In genomic region chr10:132653721-132654120, GRCh38 we compare ENCODE assay signal across 19 cellular contexts.
DNase-seq lines count a peak whose midpoint lies in the region; ATAC-seq and TF ChIP-seq lines count a peak whose summit lies in the region.
"Had no signal": no experiment of that assay in that cellular context is flagged by ENCODE, and none has a peak within 500 bp of the region (broad histone marks: within the 10 kb centered on the region; RNA-seq: fewer than 3 reads in every experiment).

No MANE protein-coding gene starts in this region.

- H3K4me1 Mint-ChIP-seq in MCF 10A (ENCODE audit: insufficient read depth, unreplicated experiment) = no peaks in the 10 kb centered on the region

- peaks cover 7% of the 10 kb centered on the region for H3K36me3 Mint-ChIP-seq in MCF 10A (ENCODE audit: insufficient read depth, unreplicated experiment)

- POLR2A ChIA-PET in MCF 10A (lab: Yijun Ruan, JAX) = no interaction called here

- TF ChIP-seq CTCF in right atrium auricular region (IDR thresholded peaks at IDR 0.05) (no peak), MCF 10A (IDR thresholded peaks at IDR 0.05; ENCODE audit: unreplicated experiment) (no peak)

- no peaks in the 10 kb centered on the region for H3K9me3 Mint-ChIP-seq in MCF 10A (ENCODE audit: unreplicated experiment)
- H3K9me3 Mint-ChIP-seq: CD4-positive, alpha-beta T cell had no signal

- ATAC-seq in Right ventricle myocardium inferior (no peak), HG03135 (IDR thresholded peaks at IDR 0.05; ENCODE audit: unreplicated experiment) (no peak)
- ATAC-seq: HepG2 had no signal

- H3K36me3 ChIP-seq in right atrium auricular region = peaks cover 11% of the 10 kb centered on the region

- BruUV-seq in MCF 10A (replicated peaks; lab: Mats Ljungman, UMichigan) = no TSS peak

- no peaks in the 10 kb centered on the region for H3K27me3 Mint-ChIP-seq in MCF 10A (ENCODE audit: insufficient read depth, unreplicated experiment)
- H3K27me3 Mint-ChIP-seq: CD4-positive, alpha-beta T cell had no signal

- CTCF ChIA-PET in MCF 10A (lab: Yijun Ruan, JAX) = interaction anchor here (0.6 to 3.0 kb wide), 15 partner anchors 11 to 494 kb away, joined by 3 to 20 read pairs (median 4); no protein-coding TSS in a partner anchor

- intact Hi-C loops in Right ventricle myocardium inferior (cut with DNase I) = loop anchor here (10.0 kb wide), 2 partner anchors 131 to 241 kb away; partner anchors contain the start of gene NKX6-2
- intact Hi-C loops in posterior vena cava (cut with DNase I) = loop anchor here in 1 of 2 donors (5.0 kb wide), 1 partner anchor 504 kb away; no protein-coding TSS in a partner anchor
- intact Hi-C loops in MCF 10A (cut with micrococcal nuclease) = loop anchor here (1.0 to 10.0 kb wide), 3 partner anchors 183 to 661 kb away; no protein-coding TSS in a partner anchor

- H3K4me3 ChIP-seq in right atrium auricular region = no peak overlapping the region
- H3K4me3 ChIP-seq: A549, GM23248 had no signal

- H3K27me3 ChIP-seq in right atrium auricular region (no peaks in the 10 kb centered on the region), layer of hippocampus (ENCODE audit: control insufficient read depth, insufficient read depth, low read length) (no peaks in the 10 kb centered on the region)

- H3K4me3 Mint-ChIP-seq in MCF 10A (ENCODE audit: unreplicated experiment) = no peak overlapping the region
- H3K4me3 Mint-ChIP-seq: CD4-positive, alpha-beta T cell had no signal

- H3K27ac ChIP-seq in right atrium auricular region (no peak overlapping the region), layer of hippocampus (ENCODE audit: low read depth, low read length) (peak overlapping the region; percentile 32), temporal lobe (ENCODE audit: low read depth, low read length) (peak overlapping the region; percentile 23)
- H3K27ac ChIP-seq: 22Rv1, A549, C4-2B, GM23248 had no signal

- H3K27ac Mint-ChIP-seq in MCF 10A (ENCODE audit: low read depth, unreplicated experiment) = no peak overlapping the region
- H3K27ac Mint-ChIP-seq: CD4-positive, alpha-beta T cell had no signal

- peak; percentile 27 for DNase-seq in Right ventricle myocardium inferior (ENCODE audit: missing footprints)
- DNase-seq in right atrium auricular region (ENCODE audit: low spot score) = no peak
- DNase-seq in posterior vena cava (ENCODE audit: low spot score) = peak; percentile 73
- no peak for DNase-seq in MCF 10A (ENCODE audit: unreplicated experiment)
- no peak for DNase-seq in DMS153 treated with DMSO at 0.1 percent for 48 hours (lab: John Stamatoyannopoulos, UW; ENCODE audit: unreplicated experiment)
- DNase-seq: AML-193; Caco-2; CD4-positive, alpha-beta T cell; DMS79; GDM1; GM23248; HCEC 1CT had no signal

- H3K4me1 ChIP-seq in right atrium auricular region = peaks cover 0 to 5% of the 10 kb centered on the region in 2 donors
- H3K4me1 ChIP-seq: A549, Caco-2 had no signal

- H3K9me3 ChIP-seq in right atrium auricular region = no peaks in the 10 kb centered on the region
- H3K9me3 ChIP-seq: A549, Caco-2 had no signal

Comparison
In these comparisons a context has a peak if more than half of its experiments do, and no peak if none do; other contexts are left out.
1. DNase-seq: peak in Right ventricle myocardium inferior (single experiment) and posterior vena cava (single experiment); none in right atrium auricular region (single experiment), MCF 10A (single experiment) and DMS153 treated with DMSO at 0.1 percent for 48 hours (single experiment).
2. H3K27ac ChIP-seq: peak in layer of hippocampus (single experiment) and temporal lobe (single experiment); none in right atrium auricular region (0 of 2).